ENCODE assay signal across 12 cellular contexts in genomic region chr7:38215115-38215514, GRCh38. TPM values are rescaled to one million over a fixed set of nuclear protein-coding genes. Genes with fewer than 3 reads are reported as not detected.
DNase-seq lines count a peak whose midpoint lies in the region; ATAC-seq and TF ChIP-seq lines count a peak whose summit lies in the region.
"Had no signal": no experiment of that assay in that cellular context is flagged by ENCODE, and none has a peak within 500 bp of the region (broad histone marks: within the 10 kb centered on the region; RNA-seq: fewer than 3 reads in every experiment).

No MANE protein-coding gene starts in this region.

- TF ChIP-seq POLR2A in body of pancreas (IDR thresholded peaks at IDR 0.05) (no peak), vagina (IDR thresholded peaks at IDR 0.05) (no peak)

- H3K27ac ChIP-seq in body of pancreas (peak overlapping the region in 3 of 4 donors; percentile 57 to 65 (median 60)), left lung (peak overlapping the region in 1 of 2 donors; percentile 60), vagina (peak overlapping the region; percentile 53), coronary artery (no peak overlapping the region)

- DNase-seq in DMS 273 (lab: John Stamatoyannopoulos, UW; ENCODE audit: unreplicated experiment): peak; percentile 48
- no peak for DNase-seq in DMS 273 treated with DMSO at 0.1 percent for 48 hours (lab: John Stamatoyannopoulos, UW)
- peak; percentile 29 to 56 (median 47) for DNase-seq in body of pancreas
- DNase-seq in left lung: no peak
- no peak for DNase-seq in vagina (ENCODE audit: extremely low spot score in 2 of 2)
- no peak for DNase-seq in EL
- DNase-seq in coronary artery (ENCODE audit: low spot score): no peak
- DNase-seq in T-helper 2 cell treated with Interferon-gamma antibody and Interleukin-4, amounts not matched to agents 5 μg/mL and 100 μg/mL, for 36 hours (ENCODE audit: low spot score): no peak

- TF ChIP-seq CTCF in body of pancreas (IDR thresholded peaks at IDR 0.05) (no peak), left lung (IDR thresholded peaks at IDR 0.05) (no peak), vagina (IDR thresholded peaks at IDR 0.05) (no peak), coronary artery (IDR thresholded peaks at IDR 0.05) (no peak)

- no peak overlapping the region for H3K4me3 Mint-ChIP-seq in T-helper 2 cell treated with Interferon-gamma antibody and Interleukin-4, amounts not matched to agents 5 μg/mL and 100 μg/mL, for 36 hours
- H3K4me3 Mint-ChIP-seq: activated T-helper 17 cell treated with anti-CD3 and anti-CD28 coated beads, Interleukin-2, amount 50 U/mL, for 72 hours; T-helper 1 cell treated with Interleukin-12 subunit alpha and Interleukin-12 subunit beta and Interleukin-4 antibody, amounts not matched to agents 30 μg/mL and 1 μg/mL, for 36 hours had no signal

- peak; percentile 69 for ATAC-seq in body of pancreas
- peak; percentile 8 for ATAC-seq in left lung

- H3K36me3 ChIP-seq in body of pancreas (replicated peaks in 1 of 2; ENCODE audit: insufficient read depth in 1 of 2, low read depth in 2 of 2): peaks cover 0 to 2% of the 10 kb centered on the region in 2 donors
- H3K36me3 ChIP-seq in left lung: peaks cover 0 to 43% of the 10 kb centered on the region in 2 donors
- peaks cover 0 to 29% of the 10 kb centered on the region in 2 donors for H3K36me3 ChIP-seq in vagina

- WGBS in body of pancreas, 2 donors: 7 to 9% methylated on average over 1 of the region's 1 CpG

- H3K9me3 ChIP-seq in body of pancreas (no peaks in the 10 kb centered on the region), left lung (no peaks in the 10 kb centered on the region), vagina (no peaks in the 10 kb centered on the region)
- H3K9me3 ChIP-seq: esophagus muscularis mucosa had no signal

- H3K4me1 Mint-ChIP-seq in T-helper 2 cell treated with Interferon-gamma antibody and Interleukin-4, amounts not matched to agents 5 μg/mL and 100 μg/mL, for 36 hours (ENCODE audit: low read depth): peaks cover 34% of the 10 kb centered on the region

- H3K27me3 ChIP-seq in body of pancreas: no peaks in the 10 kb centered on the region
- H3K27me3 ChIP-seq in left lung: no peaks in the 10 kb centered on the region
- H3K27me3 ChIP-seq in vagina: no peaks in the 10 kb centered on the region
- H3K27me3 ChIP-seq: esophagus muscularis mucosa had no signal

- intact Hi-C loops in body of pancreas (cut with DNase I) (no loop called here), left lung (cut with DNase I) (no loop called here), vagina (cut with DNase I) (no loop called here)

- no peak overlapping the region for H3K27ac Mint-ChIP-seq in T-helper 2 cell treated with Interferon-gamma antibody and Interleukin-4, amounts not matched to agents 5 μg/mL and 100 μg/mL, for 36 hours
- H3K27ac Mint-ChIP-seq: T-helper 1 cell treated with Interleukin-12 subunit alpha and Interleukin-12 subunit beta and Interleukin-4 antibody, amounts not matched to agents 30 μg/mL and 1 μg/mL, for 36 hours had no signal

- no peaks in the 10 kb centered on the region for H3K27me3 Mint-ChIP-seq in T-helper 2 cell treated with Interferon-gamma antibody and Interleukin-4, amounts not matched to agents 5 μg/mL and 100 μg/mL, for 36 hours (ENCODE audit: low read depth)
- H3K27me3 Mint-ChIP-seq: activated T-helper 17 cell treated with anti-CD3 and anti-CD28 coated beads, Interleukin-2, amount 50 U/mL, for 72 hours; central memory CD8-positive, alpha-beta T cell had no signal

- H3K4me3 ChIP-seq in body of pancreas (no peak overlapping the region), left lung (no peak overlapping the region), vagina (no peak overlapping the region), coronary artery (no peak overlapping the region)
- H3K4me3 ChIP-seq: esophagus muscularis mucosa had no signal

- H3K4me1 ChIP-seq in body of pancreas (peaks cover 23% of the 10 kb centered on the region), left lung (peaks cover 0 to 34% of the 10 kb centered on the region in 2 donors), vagina (peaks cover 21% of the 10 kb centered on the region)

- H3K9me3 Mint-ChIP-seq in T-helper 2 cell treated with Interferon-gamma antibody and Interleukin-4, amounts not matched to agents 5 μg/mL and 100 μg/mL, for 36 hours: no peaks in the 10 kb centered on the region
- H3K9me3 Mint-ChIP-seq: activated T-helper 17 cell treated with anti-CD3 and anti-CD28 coated beads, Interleukin-2, amount 50 U/mL, for 72 hours; central memory CD8-positive, alpha-beta T cell; T-helper 1 cell treated with Interleukin-12 subunit alpha and Interleukin-12 subunit beta and Interleukin-4 antibody, amounts not matched to agents 30 μg/mL and 1 μg/mL, for 36 hours had no signal

- H3K36me3 Mint-ChIP-seq in T-helper 2 cell treated with Interferon-gamma antibody and Interleukin-4, amounts not matched to agents 5 μg/mL and 100 μg/mL, for 36 hours (ENCODE audit: low read depth): peaks cover 23% of the 10 kb centered on the region

RNA-seq across cellular contexts. Expression of gene STARD3NL, which starts 37.1 kb away (rescaled TPM):
- total RNA-seq in body of pancreas: 10 to 100 TPM; 10.9 to 19.7 TPM
- total RNA-seq in left lung: 10 to 100 TPM; 53.4 to 62.2 TPM
- 29.5 TPM for total RNA-seq in vagina

Comparison
In these comparisons a context has a peak if more than half of its experiments do, and no peak if none do; other contexts are left out.
1. DNase-seq: peak in DMS 273 (single experiment) and body of pancreas (4 of 4); none in DMS 273 treated with DMSO at 0.1 percent for 48 hours (single experiment), left lung (0 of 2), vagina (0 of 2), EL (single experiment), coronary artery (single experiment) and T-helper 2 cell treated with Interferon-gamma antibody and Interleukin-4, amounts not matched to agents 5 μg/mL and 100 μg/mL, for 36 hours (single experiment).
2. H3K27ac ChIP-seq: peak in body of pancreas (3 of 4) and vagina (single experiment); none in coronary artery (0 of 2).